17 cellular contexts compared by ENCODE assay signal in genomic region chr16:67814567-67814966, GRCh38.
"Had no signal": no experiment of that assay in that cellular context is flagged by ENCODE, and none has a peak within 500 bp of the region (broad histone marks: within the 10 kb centered on the region; RNA-seq: fewer than 3 reads in every experiment).

No MANE protein-coding gene starts in this region.

- H3K4me3 ChIP-seq: left ventricle myocardium inferior, tibial artery, uterus had no signal

- H3K4me1 ChIP-seq: foreskin keratinocyte, uterus had no signal

- DNase-seq: activated CD4-positive, CD25-positive, alpha-beta regulatory T cell treated with anti-CD3 and anti-CD28 coated beads, Interleukin-2, amount 50 U/mL, for 72 hours; activated naive CD4-positive, alpha-beta T cell; aorta; effector memory CD4-positive, alpha-beta T cell; foreskin keratinocyte; glutamatergic neuron; hypothalamus; kidney; left ventricle myocardium inferior; naive thymus-derived CD4-positive, alpha-beta T cell; retina; stimulated activated CD4-positive, alpha-beta T cell treated with anti-CD3 and anti-CD28 coated beads, Interleukin-15, amount 100 ng/mL, for 24 hours; stimulated activated CD4-positive, alpha-beta T cell treated with anti-CD3 and anti-CD28 coated beads, Interleukin-4, amount 100 ng/mL, for 1 hour; stimulated activated naive B cell treated with anti-CD40 and anti-IgM and Interleukin-4, amounts not matched to agents 10 μg/mL and 1 μg/mL and 100 μg/mL, for 72 hours; T1000; tibial artery; uterus had no signal

- H3K27ac ChIP-seq: foreskin keratinocyte, left ventricle myocardium inferior, tibial artery, uterus had no signal

- H3K27me3 ChIP-seq: foreskin keratinocyte, tibial artery, uterus had no signal

- H3K36me3 ChIP-seq: left ventricle myocardium inferior, tibial artery, uterus had no signal

- H3K9me3 ChIP-seq: left ventricle myocardium inferior, tibial artery, uterus had no signal
